In genomic region chr19:10076535-10076934, GRCh38 we compare ENCODE assay signal across 39 cellular contexts. TPM values are rescaled to one million over a fixed set of nuclear protein-coding genes. Genes with fewer than 3 reads are reported as not detected.
"Had no signal": no experiment of that assay in that cellular context is flagged by ENCODE, and none has a peak within 500 bp of the region (broad histone marks: within the 10 kb centered on the region; RNA-seq: fewer than 3 reads in every experiment).

No MANE protein-coding gene starts in this region.

- H3K36me3 ChIP-seq: adrenal gland, ascending aorta, brain microvascular endothelial cell, breast epithelium, cardiac muscle cell had no signal

- H3K36me3 Mint-ChIP-seq: activated naive CD4-positive, alpha-beta T cell treated with anti-CD3 and anti-CD28 coated beads, Interleukin-2, amount 10 ng/mL, durations not matched to agents 7 days and 5 days; activated naive CD4-positive, alpha-beta T cell treated with anti-CD3 and anti-CD28 coated beads, Interleukin-2, amount 50 U/mL, for 24 hours; activated naive CD4-positive, alpha-beta T cell treated with anti-CD3 and anti-CD28 coated beads, Interleukin-2, amount 50 U/mL, for 72 hours; activated naive CD8-positive, alpha-beta T cell; activated naive CD8-positive, alpha-beta T cell treated with anti-CD3 and anti-CD28 coated beads for 36 hours; activated naive CD8-positive, alpha-beta T cell treated with anti-CD3 and anti-CD28 coated beads, Interleukin-2, amount 10 ng/mL, durations not matched to agents 7 days and 5 days; brain had no signal

- H3K9me3 ChIP-seq: body of pancreas had no signal

- H3K27ac ChIP-seq: adrenal gland, ascending aorta, body of pancreas, brain microvascular endothelial cell, breast epithelium, cardiac muscle cell had no signal

- H3K27me3 Mint-ChIP-seq: activated naive CD4-positive, alpha-beta T cell treated with anti-CD3 and anti-CD28 coated beads, Interleukin-2, amount 50 U/mL, for 24 hours; activated naive CD8-positive, alpha-beta T cell; activated T-cell treated with anti-CD3 and anti-CD28 coated beads, Interleukin-2, amount 50 U/mL, for 24 hours; activated T-helper 17 cell treated with anti-CD3 and anti-CD28 coated beads, Interleukin-2, amount 50 U/mL, for 72 hours; central memory CD8-positive, alpha-beta T cell had no signal

- H3K4me1 Mint-ChIP-seq: activated naive CD4-positive, alpha-beta T cell treated with anti-CD3 and anti-CD28 coated beads, Interleukin-2, amount 10 ng/mL, durations not matched to agents 7 days and 5 days; activated naive CD4-positive, alpha-beta T cell treated with anti-CD3 and anti-CD28 coated beads, Interleukin-2, amount 50 U/mL, for 24 hours; activated naive CD8-positive, alpha-beta T cell treated with anti-CD3 and anti-CD28 coated beads for 36 hours; activated naive CD8-positive, alpha-beta T cell treated with anti-CD3 and anti-CD28 coated beads, Interleukin-2, amount 10 ng/mL, durations not matched to agents 7 days and 5 days; activated naive CD8-positive, alpha-beta T cell treated with anti-CD3 and anti-CD28 coated beads, Interleukin-2, amount 50 U/mL, for 24 hours; activated T-helper 17 cell treated with anti-CD3 and anti-CD28 coated beads, Interleukin-2, amount 50 U/mL, for 72 hours; brain; central memory CD8-positive, alpha-beta T cell had no signal

- H3K4me3 Mint-ChIP-seq: activated naive CD4-positive, alpha-beta T cell treated with anti-CD3 and anti-CD28 coated beads for 36 hours; activated naive CD4-positive, alpha-beta T cell treated with anti-CD3 and anti-CD28 coated beads, Interleukin-2, amount 10 ng/mL, durations not matched to agents 7 days and 5 days; activated naive CD4-positive, alpha-beta T cell treated with anti-CD3 and anti-CD28 coated beads, Interleukin-2, amount 50 U/mL, for 24 hours; activated naive CD8-positive, alpha-beta T cell; activated naive CD8-positive, alpha-beta T cell treated with anti-CD3 and anti-CD28 coated beads for 36 hours; activated naive CD8-positive, alpha-beta T cell treated with anti-CD3 and anti-CD28 coated beads, Interleukin-2, amount 10 ng/mL, durations not matched to agents 7 days and 5 days; activated naive CD8-positive, alpha-beta T cell treated with anti-CD3 and anti-CD28 coated beads, Interleukin-2, amount 50 U/mL, for 24 hours; activated T-cell treated with anti-CD3 and anti-CD28 coated beads, Interleukin-2, amount 50 U/mL, for 24 hours; activated T-cell treated with anti-CD3 and anti-CD28 coated beads, Interleukin-2, amount 50 U/mL, for 4 hours; activated T-cell treated with anti-CD3 and anti-CD28 coated beads, Interleukin-2, amount 50 U/mL, for 72 hours; activated T-helper 1 cell treated with anti-CD3 and anti-CD28 coated beads, Interleukin-12 subunit alpha, Interleukin-12 subunit beta, Interleukin-2, Interleukin-4 antibody, amounts not matched to agents 30 ng/mL and 10 ng/mL and 1 ng/mL, durations not matched to agents 14 hours and 24 hours and 36 hours; activated T-helper 17 cell treated with anti-CD3 and anti-CD28 coated beads, Interleukin-2, amount 50 U/mL, for 72 hours; brain; central memory CD8-positive, alpha-beta T cell had no signal

- H3K27me3 ChIP-seq: adrenal gland, ascending aorta, body of pancreas, brain microvascular endothelial cell, breast epithelium had no signal

- DNase-seq: activated effector memory CD4-positive, alpha-beta T cell treated with anti-CD3 and anti-CD28 coated beads, Interleukin-2, amount 50 U/mL, for 16 hours; activated effector memory CD4-positive, alpha-beta T cell treated with Interleukin-2 at 50 U/mL for 16 hours; activated gamma-delta T cell; activated gamma-delta T cell treated with Interleukin-2 at 50 U/mL for 16 hours; activated naive CD4-positive, alpha-beta T cell; activated naive CD4-positive, alpha-beta T cell treated with anti-CD3 and anti-CD28 coated beads for 36 hours; activated naive CD4-positive, alpha-beta T cell treated with anti-CD3 and anti-CD28 coated beads, Interleukin-2, amount 10 ng/mL, durations not matched to agents 7 days and 5 days; activated naive CD4-positive, alpha-beta T cell treated with anti-CD3 and anti-CD28 coated beads, Interleukin-2, amount 50 U/mL, for 16 hours; activated naive CD4-positive, alpha-beta T cell treated with Interleukin-2 at 50 U/mL for 16 hours; activated naive CD8-positive, alpha-beta T cell treated with anti-CD3 and anti-CD28 coated beads for 36 hours; activated naive CD8-positive, alpha-beta T cell treated with anti-CD3 and anti-CD28 coated beads, Interleukin-2, amount 10 ng/mL, durations not matched to agents 7 days and 5 days; activated naive CD8-positive, alpha-beta T cell treated with anti-CD3 and anti-CD28 coated beads, Interleukin-2, amount 50 U/mL, for 24 hours; activated T-cell treated with anti-CD3 and anti-CD28 coated beads, Interleukin-2, amount 50 U/mL, for 24 hours; activated T-cell treated with anti-CD3 and anti-CD28 coated beads, Interleukin-2, amount 50 U/mL, for 4 hours; activated T-cell treated with anti-CD3 and anti-CD28 coated beads, Interleukin-2, amount 50 U/mL, for 48 hours; activated T-cell treated with anti-CD3 and anti-CD28 coated beads, Interleukin-2, amount 50 U/mL, for 72 hours; adrenal gland; amniotic stem cell; amygdala; anterior cingulate cortex; aorta; body of pancreas; brain microvascular endothelial cell; caudate nucleus; central memory CD4-positive, alpha-beta T cell; cerebellar nuclear complex had no signal

- FAIRE-seq: astrocyte, bronchial epithelial cell had no signal

- H3K4me3 ChIP-seq: adrenal gland, ascending aorta, body of pancreas, breast epithelium, cardiac muscle cell had no signal

- H3K4me1 ChIP-seq: adrenal gland, ascending aorta, breast epithelium had no signal

- H3K9me3 Mint-ChIP-seq: activated naive CD4-positive, alpha-beta T cell treated with anti-CD3 and anti-CD28 coated beads, Interleukin-2, amount 50 U/mL, for 24 hours; activated naive CD8-positive, alpha-beta T cell treated with anti-CD3 and anti-CD28 coated beads, Interleukin-2, amount 10 ng/mL, durations not matched to agents 7 days and 5 days; activated naive CD8-positive, alpha-beta T cell treated with anti-CD3 and anti-CD28 coated beads, Interleukin-2, amount 50 U/mL, for 24 hours; activated T-cell treated with anti-CD3 and anti-CD28 coated beads, Interleukin-2, amount 50 U/mL, for 24 hours; activated T-cell treated with anti-CD3 and anti-CD28 coated beads, Interleukin-2, amount 50 U/mL, for 4 hours; activated T-helper 17 cell treated with anti-CD3 and anti-CD28 coated beads, Interleukin-2, amount 50 U/mL, for 72 hours; central memory CD8-positive, alpha-beta T cell had no signal

- ATAC-seq: activated naive CD4-positive, alpha-beta T cell treated with anti-CD3 and anti-CD28 coated beads, Interleukin-2, amount 50 U/mL, for 72 hours; activated naive CD8-positive, alpha-beta T cell treated with anti-CD3 and anti-CD28 coated beads, Interleukin-2, amount 50 U/mL, for 24 hours; activated T-cell treated with anti-CD3 and anti-CD28 coated beads, Interleukin-2, amount 50 U/mL, for 4 hours; activated T-cell treated with anti-CD3 and anti-CD28 coated beads, Interleukin-2, amount 50 U/mL, for 72 hours; activated T-helper 17 cell treated with anti-CD3 and anti-CD28 coated beads, Interleukin-2, amount 50 U/mL, for 72 hours; body of pancreas had no signal

- H3K27ac Mint-ChIP-seq: activated naive CD4-positive, alpha-beta T cell treated with anti-CD3 and anti-CD28 coated beads for 36 hours; activated naive CD4-positive, alpha-beta T cell treated with anti-CD3 and anti-CD28 coated beads, Interleukin-2, amount 10 ng/mL, durations not matched to agents 7 days and 5 days; activated naive CD4-positive, alpha-beta T cell treated with anti-CD3 and anti-CD28 coated beads, Interleukin-2, amount 50 U/mL, for 24 hours; activated naive CD4-positive, alpha-beta T cell treated with anti-CD3 and anti-CD28 coated beads, Interleukin-2, amount 50 U/mL, for 72 hours; activated naive CD8-positive, alpha-beta T cell; activated naive CD8-positive, alpha-beta T cell treated with anti-CD3 and anti-CD28 coated beads for 36 hours; activated naive CD8-positive, alpha-beta T cell treated with anti-CD3 and anti-CD28 coated beads, Interleukin-2, amount 10 ng/mL, durations not matched to agents 7 days and 5 days; activated naive CD8-positive, alpha-beta T cell treated with anti-CD3 and anti-CD28 coated beads, Interleukin-2, amount 50 U/mL, for 24 hours; activated T-cell treated with anti-CD3 and anti-CD28 coated beads, Interleukin-2, amount 50 U/mL, for 24 hours; activated T-cell treated with anti-CD3 and anti-CD28 coated beads, Interleukin-2, amount 50 U/mL, for 72 hours; activated T-helper 1 cell treated with anti-CD3 and anti-CD28 coated beads, Interleukin-12 subunit alpha, Interleukin-12 subunit beta, Interleukin-2, Interleukin-4 antibody, amounts not matched to agents 30 ng/mL and 10 ng/mL and 1 ng/mL, durations not matched to agents 14 hours and 24 hours and 36 hours; activated T-helper 2 cell treated with anti-CD3 and anti-CD28 coated beads, Interferon-gamma antibody, Interleukin-2, Interleukin-4, amounts not matched to agents 10 μg/mL and 5 μg/mL and 100 μg/mL, durations not matched to agents 14 hours and 24 hours and 36 hours; brain had no signal

RNA-seq across cellular contexts. Expression of gene ANGPTL6, which starts 25.9 kb away (rescaled TPM):
- total RNA-seq: ascending aorta, astrocyte, body of pancreas had no signal

RNA-seq across cellular contexts. Expression of gene PPAN, which starts 29.6 kb away (rescaled TPM):
- total RNA-seq: ascending aorta had no signal
